Comparison of ENCODE assay signal across 23 cellular contexts in genomic region chr2:71922091-71922490, GRCh38.
"Had no signal": no experiment of that assay in that cellular context is flagged by ENCODE, and none has a peak within 500 bp of the region (broad histone marks: within the 10 kb centered on the region; RNA-seq: fewer than 3 reads in every experiment).

No MANE protein-coding gene starts in this region.

- H3K36me3 Mint-ChIP-seq: brain, neural progenitor cell had no signal

- DNase-seq: activated CD4-positive, alpha-beta T cell treated with anti-CD3 and anti-CD28 coated beads, Interleukin-2, amount 50 U/mL, for 4 hours; activated CD4-positive, CD25-positive, alpha-beta regulatory T cell treated with anti-CD3 and anti-CD28 coated beads, Interleukin-2, amount 50 U/mL, for 72 hours; activated gamma-delta T cell treated with Interleukin-2 at 50 U/mL for 16 hours; activated T-cell treated with anti-CD3 and anti-CD28 coated beads for 4 hours; aorta; effector memory CD8-positive, alpha-beta T cell; gastrocnemius medialis; hippocampal formation; left lung; retina; sigmoid colon; stimulated activated CD4-positive, alpha-beta T cell treated with anti-CD3 and anti-CD28 coated beads, Interleukin-2, amount 100 ng/mL, for 48 hours; stimulated activated naive CD4-positive, alpha-beta T cell; testis; trophoblast cell had no signal

- ATAC-seq: effector memory CD8-positive, alpha-beta T cell; esophagus mucosa; gastrocnemius medialis; left lung; naive thymus-derived CD4-positive, alpha-beta T cell; SK-N-SH treated with all-trans-retinoic acid at 6 μM for 48 hours had no signal

- H3K4me1 ChIP-seq: gastrocnemius medialis, left lung, neural progenitor cell had no signal

- H3K4me3 Mint-ChIP-seq: activated naive CD4-positive, alpha-beta T cell treated with anti-CD3 and anti-CD28 coated beads, Interleukin-2, amount 50 U/mL, for 24 hours; brain; effector memory CD8-positive, alpha-beta T cell; naive thymus-derived CD4-positive, alpha-beta T cell; neural progenitor cell had no signal

- H3K36me3 ChIP-seq: gastrocnemius medialis, left lung, neural progenitor cell, sigmoid colon had no signal

- H3K27me3 ChIP-seq: gastrocnemius medialis, left lung, neural progenitor cell, sigmoid colon, testis had no signal

- H3K27ac Mint-ChIP-seq: activated naive CD4-positive, alpha-beta T cell treated with anti-CD3 and anti-CD28 coated beads, Interleukin-2, amount 50 U/mL, for 24 hours; brain; effector memory CD8-positive, alpha-beta T cell; naive thymus-derived CD4-positive, alpha-beta T cell; neural progenitor cell had no signal

- H3K9me3 Mint-ChIP-seq: effector memory CD8-positive, alpha-beta T cell had no signal

- H3K4me3 ChIP-seq: gastrocnemius medialis, left lung, neural progenitor cell, sigmoid colon, smooth muscle cell, testis had no signal

- H3K4me1 Mint-ChIP-seq: activated naive CD4-positive, alpha-beta T cell treated with anti-CD3 and anti-CD28 coated beads, Interleukin-2, amount 50 U/mL, for 24 hours; brain; naive thymus-derived CD4-positive, alpha-beta T cell had no signal

- H3K27ac ChIP-seq: gastrocnemius medialis, left lung, neural progenitor cell, sigmoid colon, testis, VCaP had no signal

- H3K9me3 ChIP-seq: gastrocnemius medialis, sigmoid colon, testis had no signal
